In the genomic region with DNA sequence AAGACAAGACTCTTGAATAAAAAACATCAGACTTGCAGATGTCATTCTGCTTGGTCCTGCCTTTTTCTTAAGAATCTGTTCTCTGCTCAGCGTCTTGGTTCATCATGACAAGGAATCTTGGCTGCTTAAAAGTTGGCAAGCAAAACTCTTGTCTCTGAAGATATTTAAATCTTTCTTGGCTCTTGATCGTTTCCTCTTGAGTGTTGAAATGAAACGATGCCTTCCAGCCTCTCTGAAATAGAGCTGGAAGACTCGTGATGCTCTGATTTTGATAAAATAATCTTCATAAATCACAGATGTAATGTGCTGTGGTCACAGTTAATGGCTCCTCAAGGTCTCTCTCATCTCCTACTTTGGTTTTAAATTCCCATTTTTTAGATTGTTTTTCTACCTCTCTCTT, we compare ENCODE assay signal across 20 cellular contexts.
"Had no signal": no experiment of that assay in that cellular context is flagged by ENCODE, and none has a peak within 500 bp of the region (broad histone marks: within the 10 kb centered on the region; RNA-seq: fewer than 3 reads in every experiment).

No MANE protein-coding gene starts in this region.

- H3K27ac ChIP-seq: ascending aorta, heart right ventricle, neutrophil, tibial nerve, vagina had no signal

- H3K9me3 ChIP-seq: neutrophil, vagina had no signal

- H3K9me3 Mint-ChIP-seq: activated T-helper 17 cell treated with anti-CD3 and anti-CD28 coated beads, Interleukin-2, amount 50 U/mL, for 72 hours had no signal

- H3K36me3 ChIP-seq: ascending aorta, heart right ventricle, neutrophil, tibial nerve, vagina had no signal

- H3K27me3 ChIP-seq: ascending aorta, dorsolateral prefrontal cortex, neutrophil, tibial nerve, vagina had no signal

- H3K4me3 ChIP-seq: ascending aorta, dorsolateral prefrontal cortex, heart right ventricle, tibial nerve, vagina had no signal

- DNase-seq: activated CD4-positive, alpha-beta T cell treated with anti-CD3 and anti-CD28 coated beads, Interleukin-2, amount 50 U/mL, for 1 hour; activated naive CD4-positive, alpha-beta T cell treated with Interleukin-2 at 50 U/mL for 16 hours; dorsolateral prefrontal cortex; endodermal cell; heart right ventricle; islet precursor cell; naive thymus-derived CD8-positive, alpha-beta T cell; posterior cingulate gyrus; retina; stimulated activated CD4-positive, alpha-beta T cell treated with anti-CD3 and anti-CD28 coated beads, Interleukin-4, amount 100 ng/mL, for 1 hour; stimulated activated naive B cell treated with anti-CD40 and anti-IgM and Interleukin-4, amounts not matched to agents 10 μg/mL and 1 μg/mL and 100 μg/mL, for 72 hours; T-helper 1 cell; T1000 had no signal

- H3K4me3 Mint-ChIP-seq: activated T-helper 17 cell treated with anti-CD3 and anti-CD28 coated beads, Interleukin-2, amount 50 U/mL, for 72 hours; endodermal cell; naive thymus-derived CD8-positive, alpha-beta T cell; stimulated activated naive B cell treated with anti-CD40 and anti-IgM and Interleukin-4, amounts not matched to agents 10 μg/mL and 1 μg/mL and 100 μg/mL, for 72 hours had no signal

- H3K4me1 ChIP-seq: ascending aorta, heart right ventricle, tibial nerve, vagina had no signal

- H3K4me1 Mint-ChIP-seq: activated T-helper 17 cell treated with anti-CD3 and anti-CD28 coated beads, Interleukin-2, amount 50 U/mL, for 72 hours had no signal

- H3K27ac Mint-ChIP-seq: activated T-helper 17 cell treated with anti-CD3 and anti-CD28 coated beads, Interleukin-2, amount 50 U/mL, for 72 hours; endodermal cell; stimulated activated naive B cell treated with anti-CD40 and anti-IgM and Interleukin-4, amounts not matched to agents 10 μg/mL and 1 μg/mL and 100 μg/mL, for 72 hours had no signal

- FAIRE-seq: bronchial epithelial cell, frontal cortex had no signal
